Comparison of ENCODE assay signal across 13 cellular contexts in genomic region chr20:3732327-3733118, GRCh38. TPM values are rescaled to one million over a fixed set of nuclear protein-coding genes. Genes with fewer than 3 reads are reported as not detected.
DNase-seq lines count a peak whose midpoint lies in the region; ATAC-seq, FAIRE-seq and TF ChIP-seq lines count a peak whose summit lies in the region.
"Had no signal": no experiment of that assay in that cellular context is flagged by ENCODE, and none has a peak within 500 bp of the region (broad histone marks: within the 10 kb centered on the region; RNA-seq: fewer than 3 reads in every experiment).

Gene HSPA12B, plus strand, starts transcription at chr20:3732685. Its CDS starts 5,990 bp downstream, at chr20:3738675.

- no peak within 1 kb of the TSS for H2AFZ ChIP-seq in fibroblast of lung (ENCODE audit: low read length)

- WGBS in thymus, result 15% methylated on average over 66 of the region's 67 CpGs

- no peak within 1 kb of the TSS for H3K4me3 ChIP-seq in fibroblast of lung (replicated peaks in 1 of 4; ENCODE audit: control extremely low read depth in 1 of 4, insufficient read depth in 1 of 4, low read depth in 3 of 4, low read length in 4 of 4)
- H3K4me3 ChIP-seq in thymus (ENCODE audit: low read length), result peak within 1 kb of the TSS; percentile 20

- peaks cover 3% of the 10 kb centered on the region for H3K4me1 ChIP-seq in fibroblast of lung (ENCODE audit: control insufficient read depth, extremely low read depth, insufficient read depth, low read length)
- no peaks in the 10 kb centered on the region for H3K4me1 ChIP-seq in thymus (ENCODE audit: control insufficient read depth, insufficient read depth, low read length)

- FAIRE-seq in D721Med (lab: Jason Lieb, UNC), result no peak
- FAIRE-seq: endometrium, G401.6 had no signal

- no peak for TF ChIP-seq CTCF in fibroblast of lung (conservative IDR thresholded peaks at IDR 0.05 in 1 of 2, IDR thresholded peaks at IDR 0.05 in 1 of 2; ENCODE audit: low read depth in 1 of 2, low read length in 2 of 2)
- no peak for TF ChIP-seq CTCF in GM20000 (IDR thresholded peaks at IDR 0.05; ENCODE audit: extremely low read depth, missing control alignments)
- no peak for TF ChIP-seq CTCF in D721Med (IDR thresholded peaks at IDR 0.05; ENCODE audit: insufficient read depth, missing control alignments)

- no peaks in the 10 kb centered on the region for H4K20me1 ChIP-seq in fibroblast of lung (ENCODE audit: control insufficient read depth, extremely low read depth, insufficient read depth, low read length)

- H3K27me3 ChIP-seq in fibroblast of lung (ENCODE audit: control insufficient read depth, insufficient read depth, low read length) (peaks cover 24% of the 10 kb centered on the region), thymus (ENCODE audit: control insufficient read depth, insufficient read depth) (peaks cover 20% of the 10 kb centered on the region)

- H3K27ac ChIP-seq in angular gyrus (ENCODE audit: low read depth, low read length), result peak within 1 kb of the TSS; percentile 35
- no peak within 1 kb of the TSS for H3K27ac ChIP-seq in fibroblast of lung (ENCODE audit: insufficient read depth, low read length)
- H3K27ac ChIP-seq in thymus (ENCODE audit: low read depth), result no peak within 1 kb of the TSS

- no peaks in the 10 kb centered on the region for H3K79me2 ChIP-seq in fibroblast of lung (ENCODE audit: control insufficient read depth, insufficient read depth, low read length)

- no peak for DNase-seq in fibroblast of lung (ENCODE audit: low read depth in 2 of 2)
- peak; percentile 36 to 41 for DNase-seq in lung microvascular endothelial cell (ENCODE audit: low read depth in 2 of 2)
- DNase-seq in effector CD8-positive, alpha-beta T cell (lab: John Stamatoyannopoulos, UW), result no peak
- DNase-seq in GM20000 (ENCODE audit: low spot score), result no peak
- DNase-seq in D721Med (ENCODE audit: insufficient read length, low spot score), result no peak
- DNase-seq: activated CD4-positive, CD25-positive, alpha-beta regulatory T cell; activated naive CD4-positive, alpha-beta T cell treated with Interleukin-2 at 50 U/mL for 16 hours; NCI-H1694 had no signal

- H3K36me3 ChIP-seq in fibroblast of lung (ENCODE audit: control insufficient read depth, insufficient read depth, low read length) (no peaks in the 10 kb centered on the region), thymus (ENCODE audit: control insufficient read depth, insufficient read depth) (no peaks in the 10 kb centered on the region)

- no peak for ATAC-seq in GM21390 (IDR thresholded peaks at IDR 0.05; ENCODE audit: unreplicated experiment)

- H3K4me2 ChIP-seq in fibroblast of lung (ENCODE audit: extremely low read depth, insufficient read depth, low read length), result no peak within 1 kb of the TSS

- peak within 1 kb of the TSS; percentile 23 for H3K9ac ChIP-seq in fibroblast of lung (ENCODE audit: insufficient read depth, low read length)

- no peaks in the 10 kb centered on the region for H3K9me3 ChIP-seq in fibroblast of lung (ENCODE audit: control insufficient read depth, insufficient read depth, low read depth, low read length)
- no peaks in the 10 kb centered on the region for H3K9me3 ChIP-seq in thymus (ENCODE audit: control insufficient read depth)

RNA-seq across cellular contexts. Expression of gene HSPA12B, which starts in this region (rescaled TPM):
- total RNA-seq in fibroblast of lung (0.17 and 0.77 TPM in 2 replicates), lung microvascular endothelial cell (8.7 and 9.9 TPM in 2 replicates)
- polyA plus RNA-seq in fibroblast of lung (0.02 and 0.08 TPM in 2 replicates), thymus (2.3 TPM)
- 0.33 and 1.2 TPM in 2 replicates for polyA plus RNA-seq in fibroblast of lung (2012)
- polyA minus RNA-seq in fibroblast of lung (ENCODE audit: low replicate concordance), result 0.27 and 0.33 TPM in 2 replicates

Comparison
In these comparisons a context has a peak if more than half of its experiments do, and no peak if none do; other contexts are left out.
1. DNase-seq: peak in lung microvascular endothelial cell (2 of 2); none in fibroblast of lung (0 of 2), effector CD8-positive, alpha-beta T cell (single experiment), GM20000 (single experiment) and D721Med (single experiment).